1 cellular context compared by ENCODE assay signal in the genomic region with DNA sequence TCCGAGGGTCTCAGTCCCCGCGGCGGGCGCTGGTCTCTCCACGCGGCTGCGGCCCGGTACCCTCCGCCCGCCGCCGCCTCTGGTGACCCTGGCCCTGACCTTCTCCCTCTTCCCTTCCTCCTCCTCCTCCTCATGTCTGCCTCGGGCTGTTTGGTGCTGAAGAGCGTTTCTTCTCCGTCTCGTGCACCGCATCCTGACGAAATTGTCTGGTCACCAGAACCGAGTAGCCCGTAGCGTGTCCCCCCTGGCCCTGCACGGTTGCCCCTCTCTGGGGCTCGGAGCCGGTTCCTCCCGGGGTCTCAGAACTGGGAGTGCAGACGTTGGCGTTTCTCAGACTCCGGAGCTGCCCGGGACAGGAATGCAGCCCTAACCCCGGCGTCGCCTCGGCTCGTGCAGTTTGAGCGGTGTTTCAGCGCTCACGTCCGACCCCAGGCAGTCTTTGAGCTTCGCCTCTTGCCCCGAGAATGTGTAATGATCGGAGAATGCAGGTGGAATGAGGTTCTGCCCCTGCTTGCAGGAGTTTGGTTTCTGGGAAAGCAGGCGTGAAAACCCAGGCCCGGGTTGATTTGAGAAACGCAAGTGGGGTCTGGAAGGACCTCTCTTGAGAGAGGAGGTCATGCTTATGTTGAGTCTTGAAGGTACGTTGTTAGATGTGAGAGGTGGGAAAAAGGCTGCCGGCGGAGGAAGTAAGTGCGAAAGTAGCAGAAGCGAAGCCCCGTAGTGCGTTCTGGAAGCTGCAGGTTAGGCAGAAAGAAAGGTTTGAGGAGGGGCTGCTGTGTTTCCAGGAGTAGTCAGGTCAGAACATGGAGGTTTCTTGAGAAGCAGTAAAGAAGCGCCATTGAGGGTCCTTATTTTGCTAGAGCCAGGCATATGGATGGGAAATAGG.
TF ChIP-seq lines count a peak whose summit lies in the region.

No MANE protein-coding gene starts in this region.

TF ChIP-seq in HepG2, 621 proteins besides CTCF, POLR2A, EP300 and RAD21 (continues in another document):
- TF ChIP-seq ZNF350 (CRISPR knock-in tag; IDR thresholded peaks at IDR 0.05; ENCODE audit: borderline replicate concordance, low read depth) (0 out of 2 replicates have a peak, but pooled peaks have one; percentile 27), HNRNPH1 (optimal IDR thresholded peaks at IDR 0.05; ENCODE audit: low read depth, low read length) (no peak), ZNF563 (CRISPR knock-in tag; IDR thresholded peaks at IDR 0.05) (0 out of 2 replicates have a peak, but pooled peaks have one; percentile 0), ZFX (CRISPR knock-in tag; IDR thresholded peaks at IDR 0.05; ENCODE audit: low read depth) (0 out of 2 replicates have a peak, but pooled peaks have one; percentile 5), FOXC1 (CRISPR knock-in tag; IDR thresholded peaks at IDR 0.05; ENCODE audit: borderline replicate concordance) (no peak), ZNF614 (CRISPR knock-in tag; IDR thresholded peaks at IDR 0.05; ENCODE audit: borderline replicate concordance) (no peak), PHF8 (CRISPR knock-in tag; IDR thresholded peaks at IDR 0.05) (0 out of 2 replicates have a peak, but pooled peaks have one; percentile 7), ZSCAN9 (CRISPR knock-in tag; IDR thresholded peaks at IDR 0.05; ENCODE audit: borderline replicate concordance) (no peak), SRY (CRISPR knock-in tag; IDR thresholded peaks at IDR 0.05) (0 out of 2 replicates have a peak, but pooled peaks have one; percentile 0), KDM5B (CRISPR knock-in tag; IDR thresholded peaks at IDR 0.05; ENCODE audit: borderline replicate concordance) (0 out of 2 replicates have a peak, but pooled peaks have one; percentile 42), MED8 (CRISPR knock-in tag; IDR thresholded peaks at IDR 0.05; ENCODE audit: insufficient replicate concordance) (peak; percentile 29), AGO2 (optimal IDR thresholded peaks at IDR 0.05; ENCODE audit: low read depth, low read length) (peak; percentile 35), RNF2 (conservative IDR thresholded peaks at IDR 0.05; ENCODE audit: low read depth) (no peak), ERF (CRISPR knock-in tag; IDR thresholded peaks at IDR 0.05) (no peak), SIN3A (IDR thresholded peaks at IDR 0.05; ENCODE audit: borderline replicate concordance, low read depth, low read length) (0 out of 2 replicates have a peak, but pooled peaks have one; percentile 24), ZNF83 (CRISPR knock-in tag; IDR thresholded peaks at IDR 0.05; ENCODE audit: borderline replicate concordance) (peak; percentile 35; the same call in 1 of the 2 replicates), SNAI1 (CRISPR knock-in tag; IDR thresholded peaks at IDR 0.05; ENCODE audit: borderline replicate concordance) (0 out of 2 replicates have a peak, but pooled peaks have one; percentile 25), RBM39 (IDR thresholded peaks at IDR 0.05; ENCODE audit: low read depth, low read length, poor library complexity, severe bottlenecking) (no peak), POGZ (CRISPR knock-in tag; IDR thresholded peaks at IDR 0.05) (peak; percentile 39; the same call in 1 of the 2 replicates), TEAD3 (CRISPR knock-in tag; optimal IDR thresholded peaks at IDR 0.05; ENCODE audit: borderline replicate concordance) (peak; percentile 41), ZNF605 (CRISPR knock-in tag; IDR thresholded peaks at IDR 0.05) (peak; percentile 68; the same call in 1 of the 2 replicates)
- TF ChIP-seq, protein P1, sequence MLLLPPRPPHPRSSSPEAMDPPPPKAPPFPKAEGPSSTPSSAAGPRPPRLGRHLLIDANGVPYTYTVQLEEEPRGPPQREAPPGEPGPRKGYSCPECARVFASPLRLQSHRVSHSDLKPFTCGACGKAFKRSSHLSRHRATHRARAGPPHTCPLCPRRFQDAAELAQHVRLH (CRISPR knock-in tag; IDR thresholded peaks at IDR 0.05; ENCODE audit: borderline replicate concordance, low read depth) = 0 out of 2 replicates have a peak, but pooled peaks have one; percentile 34
- TF ChIP-seq, protein P2, sequence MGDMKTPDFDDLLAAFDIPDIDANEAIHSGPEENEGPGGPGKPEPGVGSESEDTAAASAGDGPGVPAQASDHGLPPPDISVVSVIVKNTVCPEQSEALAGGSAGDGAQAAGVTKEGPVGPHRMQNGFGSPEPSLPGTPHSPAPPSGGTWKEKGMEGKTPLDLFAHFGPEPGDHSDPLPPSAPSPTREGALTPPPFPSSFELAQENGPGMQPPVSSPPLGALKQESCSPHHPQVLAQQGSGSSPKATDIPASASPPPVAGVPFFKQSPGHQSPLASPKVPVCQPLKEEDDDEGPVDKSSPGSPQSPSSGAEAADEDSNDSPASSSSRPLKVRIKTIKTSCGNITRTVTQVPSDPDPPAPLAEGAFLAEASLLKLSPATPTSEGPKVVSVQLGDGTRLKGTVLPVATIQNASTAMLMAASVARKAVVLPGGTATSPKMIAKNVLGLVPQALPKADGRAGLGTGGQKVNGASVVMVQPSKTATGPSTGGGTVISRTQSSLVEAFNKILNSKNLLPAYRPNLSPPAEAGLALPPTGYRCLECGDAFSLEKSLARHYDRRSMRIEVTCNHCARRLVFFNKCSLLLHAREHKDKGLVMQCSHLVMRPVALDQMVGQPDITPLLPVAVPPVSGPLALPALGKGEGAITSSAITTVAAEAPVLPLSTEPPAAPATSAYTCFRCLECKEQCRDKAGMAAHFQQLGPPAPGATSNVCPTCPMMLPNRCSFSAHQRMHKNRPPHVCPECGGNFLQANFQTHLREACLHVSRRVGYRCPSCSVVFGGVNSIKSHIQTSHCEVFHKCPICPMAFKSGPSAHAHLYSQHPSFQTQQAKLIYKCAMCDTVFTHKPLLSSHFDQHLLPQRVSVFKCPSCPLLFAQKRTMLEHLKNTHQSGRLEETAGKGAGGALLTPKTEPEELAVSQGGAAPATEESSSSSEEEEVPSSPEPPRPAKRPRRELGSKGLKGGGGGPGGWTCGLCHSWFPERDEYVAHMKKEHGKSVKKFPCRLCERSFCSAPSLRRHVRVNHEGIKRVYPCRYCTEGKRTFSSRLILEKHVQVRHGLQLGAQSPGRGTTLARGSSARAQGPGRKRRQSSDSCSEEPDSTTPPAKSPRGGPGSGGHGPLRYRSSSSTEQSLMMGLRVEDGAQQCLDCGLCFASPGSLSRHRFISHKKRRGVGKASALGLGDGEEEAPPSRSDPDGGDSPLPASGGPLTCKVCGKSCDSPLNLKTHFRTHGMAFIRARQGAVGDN (CRISPR knock-in tag; IDR thresholded peaks at IDR 0.05) = peak; percentile 71
- TF ChIP-seq, protein P3, sequence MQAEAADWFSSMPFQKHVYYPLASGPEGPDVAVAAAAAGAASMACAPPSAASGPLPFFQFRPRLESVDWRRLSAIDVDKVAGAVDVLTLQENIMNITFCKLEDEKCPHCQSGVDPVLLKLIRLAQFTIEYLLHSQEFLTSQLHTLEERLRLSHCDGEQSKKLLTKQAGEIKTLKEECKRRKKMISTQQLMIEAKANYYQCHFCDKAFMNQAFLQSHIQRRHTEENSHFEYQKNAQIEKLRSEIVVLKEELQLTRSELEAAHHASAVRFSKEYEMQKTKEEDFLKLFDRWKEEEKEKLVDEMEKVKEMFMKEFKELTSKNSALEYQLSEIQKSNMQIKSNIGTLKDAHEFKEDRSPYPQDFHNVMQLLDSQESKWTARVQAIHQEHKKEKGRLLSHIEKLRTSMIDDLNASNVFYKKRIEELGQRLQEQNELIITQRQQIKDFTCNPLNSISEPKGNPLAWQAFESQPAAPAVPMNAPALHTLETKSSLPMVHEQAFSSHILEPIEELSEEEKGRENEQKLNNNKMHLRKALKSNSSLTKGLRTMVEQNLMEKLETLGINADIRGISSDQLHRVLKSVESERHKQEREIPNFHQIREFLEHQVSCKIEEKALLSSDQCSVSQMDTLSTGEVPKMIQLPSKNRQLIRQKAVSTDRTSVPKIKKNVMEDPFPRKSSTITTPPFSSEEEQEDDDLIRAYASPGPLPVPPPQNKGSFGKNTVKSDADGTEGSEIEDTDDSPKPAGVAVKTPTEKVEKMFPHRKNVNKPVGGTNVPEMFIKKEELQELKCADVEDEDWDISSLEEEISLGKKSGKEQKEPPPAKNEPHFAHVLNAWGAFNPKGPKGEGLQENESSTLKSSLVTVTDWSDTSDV (CRISPR knock-in tag; IDR thresholded peaks at IDR 0.05) = no peak; the same call in 1 of the 2 replicates
- TF ChIP-seq, protein P4, sequence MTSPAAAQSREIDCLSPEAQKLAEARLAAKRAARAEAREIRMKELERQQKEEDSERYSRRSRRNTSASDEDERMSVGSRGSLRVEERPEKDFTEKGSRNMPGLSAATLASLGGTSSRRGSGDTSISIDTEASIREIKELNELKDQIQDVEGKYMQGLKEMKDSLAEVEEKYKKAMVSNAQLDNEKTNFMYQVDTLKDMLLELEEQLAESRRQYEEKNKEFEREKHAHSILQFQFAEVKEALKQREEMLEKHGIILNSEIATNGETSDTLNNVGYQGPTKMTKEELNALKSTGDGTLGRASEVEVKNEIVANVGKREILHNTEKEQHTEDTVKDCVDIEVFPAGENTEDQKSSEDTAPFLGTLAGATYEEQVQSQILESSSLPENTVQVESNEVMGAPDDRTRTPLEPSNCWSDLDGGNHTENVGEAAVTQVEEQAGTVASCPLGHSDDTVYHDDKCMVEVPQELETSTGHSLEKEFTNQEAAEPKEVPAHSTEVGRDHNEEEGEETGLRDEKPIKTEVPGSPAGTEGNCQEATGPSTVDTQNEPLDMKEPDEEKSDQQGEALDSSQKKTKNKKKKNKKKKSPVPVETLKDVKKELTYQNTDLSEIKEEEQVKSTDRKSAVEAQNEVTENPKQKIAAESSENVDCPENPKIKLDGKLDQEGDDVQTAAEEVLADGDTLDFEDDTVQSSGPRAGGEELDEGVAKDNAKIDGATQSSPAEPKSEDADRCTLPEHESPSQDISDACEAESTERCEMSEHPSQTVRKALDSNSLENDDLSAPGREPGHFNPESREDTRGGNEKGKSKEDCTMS (CRISPR knock-in tag; conservative IDR thresholded peaks at IDR 0.05) = no peak
- TF ChIP-seq, protein P5, sequence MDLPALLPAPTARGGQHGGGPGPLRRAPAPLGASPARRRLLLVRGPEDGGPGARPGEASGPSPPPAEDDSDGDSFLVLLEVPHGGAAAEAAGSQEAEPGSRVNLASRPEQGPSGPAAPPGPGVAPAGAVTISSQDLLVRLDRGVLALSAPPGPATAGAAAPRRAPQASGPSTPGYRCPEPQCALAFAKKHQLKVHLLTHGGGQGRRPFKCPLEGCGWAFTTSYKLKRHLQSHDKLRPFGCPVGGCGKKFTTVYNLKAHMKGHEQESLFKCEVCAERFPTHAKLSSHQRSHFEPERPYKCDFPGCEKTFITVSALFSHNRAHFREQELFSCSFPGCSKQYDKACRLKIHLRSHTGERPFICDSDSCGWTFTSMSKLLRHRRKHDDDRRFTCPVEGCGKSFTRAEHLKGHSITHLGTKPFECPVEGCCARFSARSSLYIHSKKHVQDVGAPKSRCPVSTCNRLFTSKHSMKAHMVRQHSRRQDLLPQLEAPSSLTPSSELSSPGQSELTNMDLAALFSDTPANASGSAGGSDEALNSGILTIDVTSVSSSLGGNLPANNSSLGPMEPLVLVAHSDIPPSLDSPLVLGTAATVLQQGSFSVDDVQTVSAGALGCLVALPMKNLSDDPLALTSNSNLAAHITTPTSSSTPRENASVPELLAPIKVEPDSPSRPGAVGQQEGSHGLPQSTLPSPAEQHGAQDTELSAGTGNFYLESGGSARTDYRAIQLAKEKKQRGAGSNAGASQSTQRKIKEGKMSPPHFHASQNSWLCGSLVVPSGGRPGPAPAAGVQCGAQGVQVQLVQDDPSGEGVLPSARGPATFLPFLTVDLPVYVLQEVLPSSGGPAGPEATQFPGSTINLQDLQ (CRISPR knock-in tag; IDR thresholded peaks at IDR 0.05) = 0 out of 2 replicates have a peak, but pooled peaks have one; percentile 28
- TF ChIP-seq, protein P6, sequence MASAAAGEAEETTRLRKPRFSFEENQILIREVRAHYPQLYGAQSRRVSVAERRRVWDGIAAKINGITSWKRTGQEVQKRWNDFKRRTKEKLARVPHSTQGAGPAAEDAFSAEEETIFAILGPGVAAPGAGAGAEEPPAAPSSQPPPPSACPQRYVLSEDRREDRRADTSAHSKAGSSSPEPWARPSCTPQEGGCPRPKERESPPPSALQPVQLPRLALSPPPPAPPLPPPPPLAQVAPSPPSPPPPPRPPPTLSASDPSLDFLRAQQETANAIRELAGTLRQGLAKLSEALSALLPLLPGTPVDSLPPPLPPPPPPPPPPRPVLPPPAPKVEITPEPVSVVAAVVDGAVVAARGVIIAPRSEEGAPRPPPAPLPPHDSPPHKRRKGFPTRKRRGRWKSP (CRISPR knock-in tag; IDR thresholded peaks at IDR 0.05) = peak; percentile 74; the same call in 1 of the 2 replicates
- TF ChIP-seq, protein P7, sequence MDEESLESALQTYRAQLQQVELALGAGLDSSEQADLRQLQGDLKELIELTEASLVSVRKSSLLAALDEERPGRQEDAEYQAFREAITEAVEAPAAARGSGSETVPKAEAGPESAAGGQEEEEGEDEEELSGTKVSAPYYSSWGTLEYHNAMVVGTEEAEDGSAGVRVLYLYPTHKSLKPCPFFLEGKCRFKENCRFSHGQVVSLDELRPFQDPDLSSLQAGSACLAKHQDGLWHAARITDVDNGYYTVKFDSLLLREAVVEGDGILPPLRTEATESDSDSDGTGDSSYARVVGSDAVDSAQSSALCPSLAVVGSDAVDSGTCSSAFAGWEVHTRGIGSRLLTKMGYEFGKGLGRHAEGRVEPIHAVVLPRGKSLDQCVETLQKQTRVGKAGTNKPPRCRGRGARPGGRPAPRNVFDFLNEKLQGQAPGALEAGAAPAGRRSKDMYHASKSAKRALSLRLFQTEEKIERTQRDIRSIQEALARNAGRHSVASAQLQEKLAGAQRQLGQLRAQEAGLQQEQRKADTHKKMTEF (CRISPR knock-in tag; IDR thresholded peaks at IDR 0.05) = no peak; the same call in 1 of the 2 replicates
- TF ChIP-seq, protein P8, sequence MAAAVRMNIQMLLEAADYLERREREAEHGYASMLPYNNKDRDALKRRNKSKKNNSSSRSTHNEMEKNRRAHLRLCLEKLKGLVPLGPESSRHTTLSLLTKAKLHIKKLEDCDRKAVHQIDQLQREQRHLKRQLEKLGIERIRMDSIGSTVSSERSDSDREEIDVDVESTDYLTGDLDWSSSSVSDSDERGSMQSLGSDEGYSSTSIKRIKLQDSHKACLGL (CRISPR knock-in tag; IDR thresholded peaks at IDR 0.05) = peak; percentile 47; the same call in 1 of the 2 replicates
- TF ChIP-seq, protein P9, sequence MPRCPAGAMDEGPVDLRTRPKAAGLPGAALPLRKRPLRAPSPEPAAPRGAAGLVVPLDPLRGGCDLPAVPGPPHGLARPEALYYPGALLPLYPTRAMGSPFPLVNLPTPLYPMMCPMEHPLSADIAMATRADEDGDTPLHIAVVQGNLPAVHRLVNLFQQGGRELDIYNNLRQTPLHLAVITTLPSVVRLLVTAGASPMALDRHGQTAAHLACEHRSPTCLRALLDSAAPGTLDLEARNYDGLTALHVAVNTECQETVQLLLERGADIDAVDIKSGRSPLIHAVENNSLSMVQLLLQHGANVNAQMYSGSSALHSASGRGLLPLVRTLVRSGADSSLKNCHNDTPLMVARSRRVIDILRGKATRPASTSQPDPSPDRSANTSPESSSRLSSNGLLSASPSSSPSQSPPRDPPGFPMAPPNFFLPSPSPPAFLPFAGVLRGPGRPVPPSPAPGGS (CRISPR knock-in tag; IDR thresholded peaks at IDR 0.05) = no peak
- TF ChIP-seq, protein P10, sequence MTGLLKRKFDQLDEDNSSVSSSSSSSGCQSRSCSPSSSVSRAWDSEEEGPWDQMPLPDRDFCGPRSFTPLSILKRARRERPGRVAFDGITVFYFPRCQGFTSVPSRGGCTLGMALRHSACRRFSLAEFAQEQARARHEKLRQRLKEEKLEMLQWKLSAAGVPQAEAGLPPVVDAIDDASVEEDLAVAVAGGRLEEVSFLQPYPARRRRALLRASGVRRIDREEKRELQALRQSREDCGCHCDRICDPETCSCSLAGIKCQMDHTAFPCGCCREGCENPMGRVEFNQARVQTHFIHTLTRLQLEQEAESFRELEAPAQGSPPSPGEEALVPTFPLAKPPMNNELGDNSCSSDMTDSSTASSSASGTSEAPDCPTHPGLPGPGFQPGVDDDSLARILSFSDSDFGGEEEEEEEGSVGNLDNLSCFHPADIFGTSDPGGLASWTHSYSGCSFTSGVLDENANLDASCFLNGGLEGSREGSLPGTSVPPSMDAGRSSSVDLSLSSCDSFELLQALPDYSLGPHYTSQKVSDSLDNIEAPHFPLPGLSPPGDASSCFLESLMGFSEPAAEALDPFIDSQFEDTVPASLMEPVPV (CRISPR knock-in tag; IDR thresholded peaks at IDR 0.05) = peak; percentile 0; the same call in 1 of the 2 replicates
